ENCODE assay signal across 8 cellular contexts in genomic region chr4:91997045-91997444, GRCh38.
"Had no signal": no experiment of that assay in that cellular context is flagged by ENCODE, and none has a peak within 500 bp of the region (broad histone marks: within the 10 kb centered on the region; RNA-seq: fewer than 3 reads in every experiment).

No MANE protein-coding gene starts in this region.

- H3K27ac Mint-ChIP-seq: HFFc6 had no signal

- H3K27ac ChIP-seq: GM23248 had no signal

- DNase-seq: GM23248, GOT3, H7, HFFc6, IMR-90 had no signal

- ATAC-seq: HCT116, K562 had no signal

- H3K4me3 Mint-ChIP-seq: HFFc6 had no signal

- H3K36me3 ChIP-seq: HAP-1 had no signal

- H3K4me1 ChIP-seq: HAP-1 had no signal

- H3K9me3 ChIP-seq: HAP-1 had no signal

- H3K4me3 ChIP-seq: GM23248, HAP-1, K562 had no signal
